Comparison of ENCODE assay signal across 1 cellular context in genomic region chr3:98529856-98530459, GRCh38.
A peak's percentile ranks its signal among the peaks of the same experiment; 100 is the strongest.
TF ChIP-seq lines count a peak whose summit lies in the region.

No MANE protein-coding gene starts in this region.

TF ChIP-seq in GM12878, 131 proteins besides CTCF, POLR2A, EP300 and RAD21 (continues in another document):
- no peak for TF ChIP-seq ZZZ3 (IDR thresholded peaks at IDR 0.05; ENCODE audit: control insufficient read depth, insufficient read length, low read depth)
- TF ChIP-seq MXI1 (IDR thresholded peaks at IDR 0.05; ENCODE audit: low read depth, low read length): peak; percentile 56; the same call in 1 of the 2 replicates
- TF ChIP-seq, protein P1, sequence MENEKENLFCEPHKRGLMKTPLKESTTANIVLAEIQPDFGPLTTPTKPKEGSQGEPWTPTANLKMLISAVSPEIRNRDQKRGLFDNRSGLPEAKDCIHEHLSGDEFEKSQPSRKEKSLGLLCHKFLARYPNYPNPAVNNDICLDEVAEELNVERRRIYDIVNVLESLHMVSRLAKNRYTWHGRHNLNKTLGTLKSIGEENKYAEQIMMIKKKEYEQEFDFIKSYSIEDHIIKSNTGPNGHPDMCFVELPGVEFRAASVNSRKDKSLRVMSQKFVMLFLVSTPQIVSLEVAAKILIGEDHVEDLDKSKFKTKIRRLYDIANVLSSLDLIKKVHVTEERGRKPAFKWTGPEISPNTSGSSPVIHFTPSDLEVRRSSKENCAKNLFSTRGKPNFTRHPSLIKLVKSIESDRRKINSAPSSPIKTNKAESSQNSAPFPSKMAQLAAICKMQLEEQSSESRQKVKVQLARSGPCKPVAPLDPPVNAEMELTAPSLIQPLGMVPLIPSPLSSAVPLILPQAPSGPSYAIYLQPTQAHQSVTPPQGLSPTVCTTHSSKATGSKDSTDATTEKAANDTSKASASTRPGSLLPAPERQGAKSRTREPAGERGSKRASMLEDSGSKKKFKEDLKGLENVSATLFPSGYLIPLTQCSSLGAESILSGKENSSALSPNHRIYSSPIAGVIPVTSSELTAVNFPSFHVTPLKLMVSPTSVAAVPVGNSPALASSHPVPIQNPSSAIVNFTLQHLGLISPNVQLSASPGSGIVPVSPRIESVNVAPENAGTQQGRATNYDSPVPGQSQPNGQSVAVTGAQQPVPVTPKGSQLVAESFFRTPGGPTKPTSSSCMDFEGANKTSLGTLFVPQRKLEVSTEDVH (IDR thresholded peaks at IDR 0.05; ENCODE audit: low read depth, partially characterized antibody): no peak
- TF ChIP-seq RELA (IDR thresholded peaks at IDR 0.05; ENCODE audit: borderline replicate concordance, partially characterized antibody): no peak
- TF ChIP-seq ZNF24 (IDR thresholded peaks at IDR 0.05): 0 out of 2 replicates have a peak, but pooled peaks have one; percentile 6
- no peak for TF ChIP-seq RAD51 (IDR thresholded peaks at IDR 0.05)
- TF ChIP-seq MLLT1 (IDR thresholded peaks at IDR 0.05): peak; percentile 94
- TF ChIP-seq FOXM1 (IDR thresholded peaks at IDR 0.05; ENCODE audit: low read depth, low read length): no peak
- no peak for TF ChIP-seq ZNF274 (IDR thresholded peaks at IDR 0.05; ENCODE audit: insufficient read depth, insufficient read length)
- TF ChIP-seq DPF2 (IDR thresholded peaks at IDR 0.05): no peak
- no peak for TF ChIP-seq YBX1 (IDR thresholded peaks at IDR 0.05)
- no peak for TF ChIP-seq MEF2A (IDR thresholded peaks at IDR 0.05; ENCODE audit: insufficient read depth, low read depth, low read length)
- TF ChIP-seq JUNB (IDR thresholded peaks at IDR 0.05): no peak
- TF ChIP-seq, protein P2, sequence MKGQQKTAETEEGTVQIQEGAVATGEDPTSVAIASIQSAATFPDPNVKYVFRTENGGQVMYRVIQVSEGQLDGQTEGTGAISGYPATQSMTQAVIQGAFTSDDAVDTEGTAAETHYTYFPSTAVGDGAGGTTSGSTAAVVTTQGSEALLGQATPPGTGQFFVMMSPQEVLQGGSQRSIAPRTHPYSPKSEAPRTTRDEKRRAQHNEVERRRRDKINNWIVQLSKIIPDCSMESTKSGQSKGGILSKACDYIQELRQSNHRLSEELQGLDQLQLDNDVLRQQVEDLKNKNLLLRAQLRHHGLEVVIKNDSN (IDR thresholded peaks at IDR 0.05; ENCODE audit: borderline replicate concordance, extremely low read length, insufficient read depth, low read depth, low read length): no peak
- no peak for TF ChIP-seq ZNF384 (IDR thresholded peaks at IDR 0.05; ENCODE audit: borderline replicate concordance, low read depth, low read length)
- no peak for TF ChIP-seq ATF7 (IDR thresholded peaks at IDR 0.05; ENCODE audit: low read depth)
- no peak for TF ChIP-seq HCFC1 (IDR thresholded peaks at IDR 0.05; ENCODE audit: low read length)
- TF ChIP-seq SP1 (IDR thresholded peaks at IDR 0.05; ENCODE audit: low read depth, low read length): no peak
- TF ChIP-seq SIN3A (IDR thresholded peaks at IDR 0.05; ENCODE audit: low read depth, low read length): no peak
- peak; percentile 49 to 63; a peak in 3 of 4 replicates for TF ChIP-seq IKZF2 (IDR thresholded peaks at IDR 0.05)
- no peak for TF ChIP-seq SMARCA5 (IDR thresholded peaks at IDR 0.05)
- TF ChIP-seq TAF1 (IDR thresholded peaks at IDR 0.05; ENCODE audit: borderline replicate concordance, low read depth, low read length): no peak
- TF ChIP-seq CBX3 (IDR thresholded peaks at IDR 0.05; ENCODE audit: borderline replicate concordance, low read depth): no peak
- TF ChIP-seq, protein P3, sequence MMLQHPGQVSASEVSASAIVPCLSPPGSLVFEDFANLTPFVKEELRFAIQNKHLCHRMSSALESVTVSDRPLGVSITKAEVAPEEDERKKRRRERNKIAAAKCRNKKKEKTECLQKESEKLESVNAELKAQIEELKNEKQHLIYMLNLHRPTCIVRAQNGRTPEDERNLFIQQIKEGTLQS (IDR thresholded peaks at IDR 0.05; ENCODE audit: borderline replicate concordance, extremely low read depth, low read depth, low read length): no peak
- no peak for TF ChIP-seq TCF7 (IDR thresholded peaks at IDR 0.05; ENCODE audit: borderline replicate concordance)
- TF ChIP-seq CUX1 (IDR thresholded peaks at IDR 0.05; ENCODE audit: insufficient replicate concordance, low read depth, low read length): no peak
- no peak for TF ChIP-seq RCOR1 (conservative IDR thresholded peaks at IDR 0.05; ENCODE audit: low read depth, low read length)
- TF ChIP-seq RB1 (IDR thresholded peaks at IDR 0.05; ENCODE audit: borderline replicate concordance): no peak
- TF ChIP-seq KAT2A (conservative IDR thresholded peaks at IDR 0.05; ENCODE audit: control insufficient read depth, low read depth, low read length): no peak
- TF ChIP-seq BCL11A (IDR thresholded peaks at IDR 0.05; ENCODE audit: low read depth, low read length): no peak
- TF ChIP-seq RFX5 (IDR thresholded peaks at IDR 0.05; ENCODE audit: low read depth, low read length): no peak
- TF ChIP-seq NFIC (IDR thresholded peaks at IDR 0.05; ENCODE audit: low read depth, low read length): no peak
- no peak for TF ChIP-seq RBBP5 (conservative IDR thresholded peaks at IDR 0.05)
- no peak for TF ChIP-seq NRF1 (conservative IDR thresholded peaks at IDR 0.05; ENCODE audit: low read depth, low read length)
- TF ChIP-seq, protein P4, sequence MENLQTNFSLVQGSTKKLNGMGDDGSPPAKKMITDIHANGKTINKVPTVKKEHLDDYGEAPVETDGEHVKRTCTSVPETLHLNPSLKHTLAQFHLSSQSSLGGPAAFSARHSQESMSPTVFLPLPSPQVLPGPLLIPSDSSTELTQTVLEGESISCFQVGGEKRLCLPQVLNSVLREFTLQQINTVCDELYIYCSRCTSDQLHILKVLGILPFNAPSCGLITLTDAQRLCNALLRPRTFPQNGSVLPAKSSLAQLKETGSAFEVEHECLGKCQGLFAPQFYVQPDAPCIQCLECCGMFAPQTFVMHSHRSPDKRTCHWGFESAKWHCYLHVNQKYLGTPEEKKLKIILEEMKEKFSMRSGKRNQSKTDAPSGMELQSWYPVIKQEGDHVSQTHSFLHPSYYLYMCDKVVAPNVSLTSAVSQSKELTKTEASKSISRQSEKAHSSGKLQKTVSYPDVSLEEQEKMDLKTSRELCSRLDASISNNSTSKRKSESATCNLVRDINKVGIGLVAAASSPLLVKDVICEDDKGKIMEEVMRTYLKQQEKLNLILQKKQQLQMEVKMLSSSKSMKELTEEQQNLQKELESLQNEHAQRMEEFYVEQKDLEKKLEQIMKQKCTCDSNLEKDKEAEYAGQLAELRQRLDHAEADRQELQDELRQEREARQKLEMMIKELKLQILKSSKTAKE (IDR thresholded peaks at IDR 0.05; ENCODE audit: low read depth, poor library complexity, severe bottlenecking): peak; percentile 32
- no peak for TF ChIP-seq SREBF2 (IDR thresholded peaks at IDR 0.05; ENCODE audit: low read length)
- no peak for TF ChIP-seq TARDBP (IDR thresholded peaks at IDR 0.05; ENCODE audit: borderline replicate concordance)
- no peak for TF ChIP-seq JUND (IDR thresholded peaks at IDR 0.05; ENCODE audit: low read depth, low read length)
- TF ChIP-seq NR2C1 (IDR thresholded peaks at IDR 0.05): no peak
- TF ChIP-seq, protein P5, sequence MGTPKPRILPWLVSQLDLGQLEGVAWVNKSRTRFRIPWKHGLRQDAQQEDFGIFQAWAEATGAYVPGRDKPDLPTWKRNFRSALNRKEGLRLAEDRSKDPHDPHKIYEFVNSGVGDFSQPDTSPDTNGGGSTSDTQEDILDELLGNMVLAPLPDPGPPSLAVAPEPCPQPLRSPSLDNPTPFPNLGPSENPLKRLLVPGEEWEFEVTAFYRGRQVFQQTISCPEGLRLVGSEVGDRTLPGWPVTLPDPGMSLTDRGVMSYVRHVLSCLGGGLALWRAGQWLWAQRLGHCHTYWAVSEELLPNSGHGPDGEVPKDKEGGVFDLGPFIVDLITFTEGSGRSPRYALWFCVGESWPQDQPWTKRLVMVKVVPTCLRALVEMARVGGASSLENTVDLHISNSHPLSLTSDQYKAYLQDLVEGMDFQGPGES (IDR thresholded peaks at IDR 0.05): no peak
- TF ChIP-seq ZBTB4 (CRISPR knock-in tag; IDR thresholded peaks at IDR 0.05): no peak
- no peak for TF ChIP-seq CBX5 (IDR thresholded peaks at IDR 0.05; ENCODE audit: low read depth)
- TF ChIP-seq TBL1XR1 (IDR thresholded peaks at IDR 0.05; ENCODE audit: low read depth, low read length): no peak
- TF ChIP-seq NFYA (IDR thresholded peaks at IDR 0.05; ENCODE audit: borderline replicate concordance, low read depth, low read length): no peak
- 0 out of 2 replicates have a peak, but pooled peaks have one; percentile 51 for TF ChIP-seq WRNIP1 (IDR thresholded peaks at IDR 0.05; ENCODE audit: borderline replicate concordance, low read depth, low read length)
- no peak for TF ChIP-seq HDAC6 (IDR thresholded peaks at IDR 0.05; ENCODE audit: unreplicated experiment)
